9 cellular contexts compared by ENCODE assay signal in genomic region chr10:89887830-89888229, GRCh38.
A peak's percentile ranks its signal among the peaks of the same experiment; 100 is the strongest.
DNase-seq lines count a peak whose midpoint lies in the region; ATAC-seq and TF ChIP-seq lines count a peak whose summit lies in the region.
"Had no signal": no experiment of that assay in that cellular context is flagged by ENCODE, and none has a peak within 500 bp of the region (broad histone marks: within the 10 kb centered on the region; RNA-seq: fewer than 3 reads in every experiment).

No MANE protein-coding gene starts in this region.

- CTCF ChIA-PET in CD4-positive, alpha-beta T cell (lab: Charles Lee), result no interaction called here

- H3K27ac ChIP-seq in CD4-positive, alpha-beta T cell (ENCODE audit: low read depth, low read length), result no peak overlapping the region

- H3K4me3 Mint-ChIP-seq in CD4-positive, alpha-beta T cell, result no peak overlapping the region

- H3K9me3 ChIP-seq in CD4-positive, alpha-beta T cell (ENCODE audit: control insufficient read depth, low read length), result no peaks in the 10 kb centered on the region

- no peak for DNase-seq in GM06990 (ENCODE audit: extremely low read depth, insufficient read length)
- peak; percentile 43 for DNase-seq in fibroblast of gingiva (ENCODE audit: low read depth)
- DNase-seq in activated naive CD4-positive, alpha-beta T cell (lab: John Stamatoyannopoulos, UW), result no peak
- no peak for DNase-seq in GM19238 (ENCODE audit: insufficient read length, low spot score)
- no peak for DNase-seq in activated CD8-positive, alpha-beta memory T cell treated with anti-CD3 and anti-CD28 coated beads, Interleukin-2, amount 50 U/mL, for 4 hours
- no peak for DNase-seq in CD4-positive, alpha-beta T cell
- DNase-seq: PC-3 had no signal

- H3K27me3 ChIP-seq in GM06990 (replicated peaks; ENCODE audit: control insufficient read depth, insufficient read depth, low read length), result no peaks in the 10 kb centered on the region; the same call in 1 of the 2 replicates
- no peaks in the 10 kb centered on the region for H3K27me3 ChIP-seq in CD4-positive, alpha-beta T cell (ENCODE audit: control insufficient read depth, insufficient read depth, low read length)

- peak overlapping the region; percentile 23 for H3K4me3 ChIP-seq in GM06990 (replicated peaks; ENCODE audit: low read depth, low read length)

- no peak overlapping the region for H3K27ac Mint-ChIP-seq in CD4-positive, alpha-beta T cell

- no peaks in the 10 kb centered on the region for H3K4me1 Mint-ChIP-seq in CD4-positive, alpha-beta T cell (ENCODE audit: low read depth)

- H3K9me3 Mint-ChIP-seq in CD4-positive, alpha-beta T cell, result no peaks in the 10 kb centered on the region

- TF ChIP-seq CTCF in GM06990 (IDR thresholded peaks at IDR 0.05; ENCODE audit: insufficient read depth, low read length, poor library complexity, severe bottlenecking), result no peak
- TF ChIP-seq CTCF in CD4-positive, alpha-beta T cell (IDR thresholded peaks at IDR 0.05), result no peak

- no peaks in the 10 kb centered on the region for H3K36me3 Mint-ChIP-seq in CD4-positive, alpha-beta T cell (ENCODE audit: low read depth)

- intact Hi-C loops in CD4-positive, alpha-beta T cell (cut with DNase I, micrococcal nuclease), result no loop called here

- POLR2A ChIA-PET in CD4-positive, alpha-beta T cell (lab: Charles Lee), result no interaction called here

- no peaks in the 10 kb centered on the region for H3K36me3 ChIP-seq in GM06990 (ENCODE audit: control insufficient read depth, insufficient read depth, low read length)

- ATAC-seq in GM21447 (IDR thresholded peaks at IDR 0.05; ENCODE audit: unreplicated experiment), result peak; percentile 66
- ATAC-seq in HG03460 (IDR thresholded peaks at IDR 0.05; ENCODE audit: unreplicated experiment), result peak; percentile 54
- ATAC-seq in CD4-positive, alpha-beta T cell (ENCODE audit: poor library complexity), result no peak
- ATAC-seq: PC-3 had no signal

- peaks cover 10% of the 10 kb centered on the region for H3K27me3 Mint-ChIP-seq in CD4-positive, alpha-beta T cell
